In genomic region chr12:89217472-89217871, GRCh38 we compare ENCODE assay signal across 21 cellular contexts.
A peak's percentile ranks its signal among the peaks of the same experiment; 100 is the strongest.
DNase-seq lines count a peak whose midpoint lies in the region; ATAC-seq, FAIRE-seq and TF ChIP-seq lines count a peak whose summit lies in the region.
"Had no signal": no experiment of that assay in that cellular context is flagged by ENCODE, and none has a peak within 500 bp of the region (broad histone marks: within the 10 kb centered on the region; RNA-seq: fewer than 3 reads in every experiment).

No MANE protein-coding gene starts in this region.

- H3K4me1 ChIP-seq in PC-3 (ENCODE audit: insufficient read depth, low read length) (peaks cover 23% of the 10 kb centered on the region), H1 (replicated peaks in 1 of 4; ENCODE audit: control insufficient read depth in 3 of 4, insufficient read depth in 4 of 4, low read length in 3 of 4) (peaks cover 0 to 4% (median 0%) of the 10 kb centered on the region in 4 experiments; a peak in 1 of 7 replicates), mesenchymal stem cell (ENCODE audit: control insufficient read depth, insufficient read depth, low read depth, low read length) (no peaks in the 10 kb centered on the region), aorta (ENCODE audit: control insufficient read depth in 1 of 2, insufficient read depth in 2 of 2, low read length in 2 of 2) (no peaks in the 10 kb centered on the region)

- BruUV-seq in PC-3 (replicated peaks; lab: Mats Ljungman, UMichigan), result no TSS peak

- no peak overlapping the region for H4K91ac ChIP-seq in H1 (replicated peaks; ENCODE audit: insufficient read length, low read length)
- H4K91ac ChIP-seq in mesenchymal stem cell (ENCODE audit: low read length), result no peak overlapping the region

- intact Hi-C loops in PC-3 (cut with micrococcal nuclease), result loop anchor here (10.0 kb wide), 1 partner anchor 247 kb away; no protein-coding TSS in a partner anchor
- intact Hi-C loops in sciatic nerve (cut with DNase I), result no loop called here
- intact Hi-C loops in aorta (cut with DNase I), result loop anchor here in 1 of 2 donors (5.0 kb wide), 1 partner anchor 135 kb away; the partner anchor contains the start of gene DUSP6

- H3K18ac ChIP-seq in H1 (ENCODE audit: extremely low read depth, low read length) (no peak overlapping the region), mesenchymal stem cell (ENCODE audit: low read depth in 1 of 2, low read length in 2 of 2) (no peak overlapping the region)

- no peak overlapping the region for H3K56ac ChIP-seq in H1 (replicated peaks; ENCODE audit: insufficient read length, low read depth, low read length)

- H4K20me1 ChIP-seq in PC-3 (ENCODE audit: low read length) (no peaks in the 10 kb centered on the region), H1 (replicated peaks in 1 of 2; ENCODE audit: control insufficient read depth in 1 of 2, insufficient read depth in 2 of 2, low read length in 2 of 2) (no peaks in the 10 kb centered on the region)

- H3K9me3 ChIP-seq in PC-3 (ENCODE audit: low read length) (no peaks in the 10 kb centered on the region), H1 (ENCODE audit: insufficient read depth in 2 of 2, low read depth in 1 of 2, low read length in 1 of 2) (no peaks in the 10 kb centered on the region), mesenchymal stem cell (ENCODE audit: control insufficient read depth, low read length) (no peaks in the 10 kb centered on the region), aorta (ENCODE audit: control insufficient read depth, low read length) (no peaks in the 10 kb centered on the region)
- H3K9me3 ChIP-seq: SK-N-SH had no signal

- no peak for TF ChIP-seq EP300 in H1 (IDR thresholded peaks at IDR 0.05; ENCODE audit: borderline replicate concordance in 1 of 2, low read depth in 2 of 2, low read length in 2 of 2)

- no peak for FAIRE-seq in H1 (lab: Jason Lieb, UNC)
- FAIRE-seq: H54 had no signal

- H2BK15ac ChIP-seq in H1 (ENCODE audit: low read length), result no peak overlapping the region
- H2BK15ac ChIP-seq in mesenchymal stem cell (ENCODE audit: low read depth, poor library complexity, severe bottlenecking), result no peak overlapping the region

- no peak overlapping the region for H3K4ac ChIP-seq in H1 (replicated peaks; ENCODE audit: insufficient read length, low read depth, low read length)
- no peak overlapping the region for H3K4ac ChIP-seq in mesenchymal stem cell (ENCODE audit: low read depth in 1 of 2, low read length in 2 of 2)

- POLR2A ChIA-PET in PC-3 (lab: Charles Lee; ENCODE audit: unreplicated experiment), result no interaction called here
- POLR2A ChIA-PET in H1 (lab: Charles Lee; ENCODE audit: partially characterized antibody), result no interaction called here

- H3K23me2 ChIP-seq in H1 (ENCODE audit: low read depth, low read length), result no peaks in the 10 kb centered on the region

- ATAC-seq in PC-3 (peak; percentile 18), sciatic nerve (peak; percentile 17), aorta (ENCODE audit: low FRiP score) (no peak), GM18520 (IDR thresholded peaks at IDR 0.05; ENCODE audit: unreplicated experiment) (no peak)

- no peak overlapping the region for H3K14ac ChIP-seq in H1 (ENCODE audit: insufficient read length)
- H3K14ac ChIP-seq in mesenchymal stem cell (ENCODE audit: low read length in 2 of 2), result no peak overlapping the region

- no peaks in the 10 kb centered on the region for H3K9me2 ChIP-seq in PC-3 (replicated peaks; ENCODE audit: low read length)
- H3K9me2 ChIP-seq: SK-N-SH had no signal

- no peak overlapping the region for H3K23ac ChIP-seq in H1 (ENCODE audit: insufficient read length)
- no peak overlapping the region for H3K23ac ChIP-seq in mesenchymal stem cell (ENCODE audit: low read length in 2 of 2)

- DNase-seq in PC-3, result peak; percentile 64
- no peak for DNase-seq in H1 (ENCODE audit: low read depth in 1 of 2, low spot score in 2 of 2)
- peak; percentile 20 for DNase-seq in mesenchymal stem cell
- no peak for DNase-seq in sciatic nerve (ENCODE audit: low spot score)
- no peak for DNase-seq in NCI-H2107 (lab: John Stamatoyannopoulos, UW)
- no peak for DNase-seq in A172 (ENCODE audit: low spot score)
- no peak for DNase-seq in aorta
- DNase-seq: AML-193; DMS79; Karpas-422; NCI-H1092 treated with DMSO at 0.1 percent for 48 hours; NCI-H2081; NCI-H446 treated with DMSO at 0.1 percent for 48 hours; NCI-H69; NK-92 treated with Interleukin-12 subunit alpha and Interleukin-12 subunit beta, amount 100 ng/mL, for 24 hours; SHP77 treated with DMSO at 0.1 percent for 48 hours; SK-N-SH had no signal

- H3K79me1 ChIP-seq in H1 (ENCODE audit: low read depth, low read length) (no peaks in the 10 kb centered on the region), mesenchymal stem cell (replicated peaks; ENCODE audit: low read length, poor library complexity, severe bottlenecking) (no peaks in the 10 kb centered on the region)

- no peaks in the 10 kb centered on the region for H3K27me3 ChIP-seq in PC-3 (ENCODE audit: low read length)
- no peaks in the 10 kb centered on the region for H3K27me3 ChIP-seq in H1 (replicated peaks in 1 of 4; ENCODE audit: control insufficient read depth in 3 of 4, extremely low read depth in 1 of 4, insufficient read depth in 3 of 4, low read length in 3 of 4)
- no peaks in the 10 kb centered on the region for H3K27me3 ChIP-seq in mesenchymal stem cell (ENCODE audit: control insufficient read depth in 1 of 2, insufficient read depth in 1 of 2, low read length in 2 of 2)
- no peaks in the 10 kb centered on the region for H3K27me3 ChIP-seq in aorta (ENCODE audit: control insufficient read depth in 1 of 2, insufficient read depth in 2 of 2, low read length in 1 of 2)

- H4K5ac ChIP-seq in H1 (ENCODE audit: insufficient read length, low read depth, low read length), result no peak overlapping the region

- no peaks in the 10 kb centered on the region for H3K79me2 ChIP-seq in PC-3 (ENCODE audit: low read length)
- H3K79me2 ChIP-seq in H1 (ENCODE audit: control insufficient read depth in 1 of 2, insufficient read depth in 2 of 2, low read length in 2 of 2), result no peaks in the 10 kb centered on the region

- TF ChIP-seq RAD21 in H1 (IDR thresholded peaks at IDR 0.05 in 1 of 2, conservative IDR thresholded peaks at IDR 0.05 in 1 of 2; ENCODE audit: low read depth in 2 of 2, low read length in 2 of 2), result no peak

- H2BK120ac ChIP-seq in H1 (replicated peaks; ENCODE audit: low read depth, low read length), result no peak overlapping the region
- H2BK120ac ChIP-seq in mesenchymal stem cell (ENCODE audit: low read depth, low read length), result no peak overlapping the region

- H3K36me3 ChIP-seq in PC-3 (ENCODE audit: low read depth, low read length), result no peaks in the 10 kb centered on the region
- no peaks in the 10 kb centered on the region for H3K36me3 ChIP-seq in H1 (ENCODE audit: control insufficient read depth in 2 of 4, insufficient read depth in 4 of 4, low read length in 3 of 4)
- no peaks in the 10 kb centered on the region for H3K36me3 ChIP-seq in mesenchymal stem cell (ENCODE audit: control insufficient read depth in 1 of 2, insufficient read depth in 2 of 2, low read depth in 1 of 2, low read length in 2 of 2)
- no peaks in the 10 kb centered on the region for H3K36me3 ChIP-seq in aorta (ENCODE audit: control insufficient read depth in 1 of 2, insufficient read depth in 2 of 2, low read length in 1 of 2)

- H2AFZ ChIP-seq in PC-3 (ENCODE audit: low read length), result peak overlapping the region; percentile 44
- H2AFZ ChIP-seq in H1 (ENCODE audit: low read length), result 0 out of 2 replicates have a peak overlapping the region, but pooled peaks have one; percentile 41
- H2AFZ ChIP-seq in mesenchymal stem cell (ENCODE audit: low read depth, low read length), result no peak overlapping the region

- CTCF ChIA-PET in PC-3 (lab: Charles Lee) (no interaction called here), H1 (lab: Charles Lee; ENCODE audit: partially characterized antibody) (no interaction called here)

- H3K4me2 ChIP-seq in PC-3 (ENCODE audit: low read length) (peak overlapping the region; percentile 49), H1 (ENCODE audit: insufficient read depth in 1 of 2, low read depth in 2 of 2, low read length in 2 of 2) (no peak overlapping the region), mesenchymal stem cell (ENCODE audit: low read length, poor library complexity, severe bottlenecking) (no peak overlapping the region)
- H3K4me2 ChIP-seq: SK-N-SH had no signal

- H3K9ac ChIP-seq in PC-3 (ENCODE audit: low read length), result 0 out of 2 replicates have a peak overlapping the region, but pooled peaks have one; percentile 5
- H3K9ac ChIP-seq in H1 (replicated peaks in 1 of 4; ENCODE audit: extremely low read depth in 1 of 4, low read depth in 3 of 4, low read length in 3 of 4), result no peak overlapping the region
- no peak overlapping the region for H3K9ac ChIP-seq in mesenchymal stem cell (ENCODE audit: low read length)
- H3K9ac ChIP-seq: SK-N-SH had no signal

- 95% methylated on average over 2 of the region's 2 CpGs; no CpG with 5 or more reads in 1 of the 2 experiments for WGBS in H1 (ENCODE audit: extremely low coverage in 1 of 2, insufficient coverage in 1 of 2, insufficient read length in 1 of 2, insufficient replicate concordance in 2 of 2, low coverage in 1 of 2, low lambda C conversion rate in 2 of 2, missing lambda C conversion rate in 1 of 2), 2 experiments
- 83% methylated on average over 2 of the region's 2 CpGs for WGBS in mesenchymal stem cell
- 85 to 89% methylated on average over 2 of the region's 2 CpGs for WGBS in aorta, 2 donors

- TF ChIP-seq CTCF in PC-3 (conservative IDR thresholded peaks at IDR 0.05; ENCODE audit: low read depth, low read length) (no peak), H1 (IDR thresholded peaks at IDR 0.05; ENCODE audit: control extremely low read depth in 1 of 3, insufficient read depth in 1 of 3, low read depth in 1 of 3, low read length in 3 of 3) (no peak)

- H4K8ac ChIP-seq in H1 (ENCODE audit: extremely low read depth, insufficient read depth, low read length) (no peak overlapping the region), mesenchymal stem cell (ENCODE audit: low read length) (no peak overlapping the region)

- peak overlapping the region; percentile 42 for H3K27ac ChIP-seq in PC-3 (ENCODE audit: low read length)
- H3K27ac ChIP-seq in H1 (ENCODE audit: low read depth, low read length), result no peak overlapping the region
- H3K27ac ChIP-seq in mesenchymal stem cell (ENCODE audit: low read length, poor library complexity, severe bottlenecking), result no peak overlapping the region
- H3K27ac ChIP-seq in aorta (ENCODE audit: low read depth in 1 of 2, low read length in 2 of 2), result no peak overlapping the region
- H3K27ac ChIP-seq: C4-2B, HL-60 had no signal

- no peak overlapping the region for H2AK5ac ChIP-seq in H1 (ENCODE audit: low read depth, low read length)
- no peak overlapping the region for H2AK5ac ChIP-seq in mesenchymal stem cell (ENCODE audit: low read length, severe bottlenecking)

- H2BK12ac ChIP-seq in H1 (ENCODE audit: low read depth, low read length), result no peak overlapping the region
- H2BK12ac ChIP-seq in mesenchymal stem cell (ENCODE audit: low read length in 2 of 2), result no peak overlapping the region

- H2BK5ac ChIP-seq in H1 (ENCODE audit: low read depth, low read length) (no peak overlapping the region), mesenchymal stem cell (ENCODE audit: low read depth, low read length, poor library complexity, severe bottlenecking) (no peak overlapping the region)

- H3K4me3 ChIP-seq in PC-3 (ENCODE audit: low read length) (no peak overlapping the region), H1 (ENCODE audit: extremely low read depth in 1 of 4, insufficient read depth in 2 of 4, low read depth in 3 of 4, low read length in 4 of 4) (no peak overlapping the region), mesenchymal stem cell (ENCODE audit: insufficient read depth in 1 of 2, low read depth in 1 of 2, low read length in 2 of 2) (no peak overlapping the region), aorta (ENCODE audit: low read length in 2 of 2) (no peak overlapping the region)

- TF ChIP-seq POLR2A in H1 (IDR thresholded peaks at IDR 0.05; ENCODE audit: control extremely low read depth in 1 of 2, low read depth in 2 of 2, low read length in 2 of 2), result no peak

- H2BK20ac ChIP-seq in H1 (ENCODE audit: low read length), result no peak overlapping the region

- no peaks in the 10 kb centered on the region for H3F3A ChIP-seq in PC-3 (ENCODE audit: low read length, unreplicated experiment)

Comparison
In these comparisons a context has a peak if more than half of its experiments do, and no peak if none do; other contexts are left out.
1. ATAC-seq: peak in PC-3 (single experiment) and sciatic nerve (single experiment); none in aorta (single experiment) and GM18520 (single experiment).
2. DNase-seq: peak in PC-3 (single experiment) and mesenchymal stem cell (single experiment); none in H1 (0 of 2), sciatic nerve (single experiment), NCI-H2107 (single experiment), A172 (single experiment) and aorta (0 of 2).